1 cellular context compared by ENCODE assay signal in the genomic region with DNA sequence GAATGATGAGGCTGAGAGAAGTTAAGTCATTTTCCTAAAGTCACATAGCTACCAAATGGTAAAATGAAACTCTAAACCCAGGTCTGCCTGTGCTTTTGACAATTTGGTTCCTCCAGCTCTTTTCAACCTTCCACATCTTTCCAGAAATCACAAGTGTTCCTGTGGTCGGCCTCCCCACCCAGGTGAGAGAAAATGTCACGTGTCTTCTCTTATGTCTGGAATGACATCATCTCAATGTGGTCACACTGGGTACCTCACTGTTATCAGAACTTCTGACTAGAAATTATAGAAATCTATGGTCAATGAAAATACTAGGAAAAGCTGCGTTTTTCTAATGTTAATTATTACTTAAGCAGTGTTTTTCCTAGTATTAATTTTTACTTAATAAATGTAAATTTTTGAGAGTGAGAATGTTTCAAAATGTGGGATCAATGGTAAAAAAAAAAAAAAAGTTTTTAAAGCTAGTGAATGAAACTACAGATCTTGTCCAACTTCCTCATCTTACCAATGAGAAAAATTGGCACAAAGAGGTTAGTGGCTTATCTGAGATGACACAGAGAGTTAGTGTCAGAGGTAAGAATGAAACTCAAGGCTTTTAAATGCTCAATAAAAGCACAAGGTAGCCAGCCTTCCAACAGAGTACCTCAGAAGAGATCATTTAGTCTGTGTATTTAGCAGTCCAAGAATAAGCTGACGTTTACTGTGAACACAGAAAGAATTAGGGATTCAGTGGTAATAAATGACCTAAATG.
TF ChIP-seq lines count a peak whose summit lies in the region.

No MANE protein-coding gene starts in this region.

TF ChIP-seq in HepG2, 621 proteins besides CTCF, POLR2A, EP300 and RAD21:
- TF ChIP-seq ATF7 (IDR thresholded peaks at IDR 0.05) (peak; percentile 68), ATF7 (CRISPR knock-in tag; IDR thresholded peaks at IDR 0.05) (no peak), ZNF629 (CRISPR knock-in tag; conservative IDR thresholded peaks at IDR 0.05) (no peak)
